In the genomic region with DNA sequence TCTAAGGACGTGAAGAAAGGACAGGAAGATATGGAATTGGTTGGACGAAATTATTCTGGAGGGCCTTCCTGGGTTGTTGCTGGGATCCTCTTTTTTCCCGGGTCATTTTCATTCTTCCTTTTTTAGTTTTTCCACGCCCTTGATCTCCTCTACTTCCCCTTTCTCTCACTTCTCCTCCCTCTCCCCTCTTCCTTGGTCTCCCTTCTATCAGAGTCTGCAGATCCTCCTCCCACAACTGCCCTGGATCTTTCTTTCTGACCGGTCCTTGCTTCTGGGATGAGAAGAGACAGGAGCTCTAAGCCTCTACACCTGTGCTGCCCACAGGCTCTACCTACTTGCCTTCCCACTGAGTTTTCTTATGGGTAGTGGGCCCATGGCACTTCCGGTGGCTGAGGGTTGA, we compare ENCODE assay signal across 1 cellular context.
TF ChIP-seq lines count a peak whose summit lies in the region.

No MANE protein-coding gene starts in this region.

TF ChIP-seq in K562, 482 proteins besides CTCF, POLR2A, EP300 and RAD21 (continued from another document and continues in another):
- TF ChIP-seq, protein P1, sequence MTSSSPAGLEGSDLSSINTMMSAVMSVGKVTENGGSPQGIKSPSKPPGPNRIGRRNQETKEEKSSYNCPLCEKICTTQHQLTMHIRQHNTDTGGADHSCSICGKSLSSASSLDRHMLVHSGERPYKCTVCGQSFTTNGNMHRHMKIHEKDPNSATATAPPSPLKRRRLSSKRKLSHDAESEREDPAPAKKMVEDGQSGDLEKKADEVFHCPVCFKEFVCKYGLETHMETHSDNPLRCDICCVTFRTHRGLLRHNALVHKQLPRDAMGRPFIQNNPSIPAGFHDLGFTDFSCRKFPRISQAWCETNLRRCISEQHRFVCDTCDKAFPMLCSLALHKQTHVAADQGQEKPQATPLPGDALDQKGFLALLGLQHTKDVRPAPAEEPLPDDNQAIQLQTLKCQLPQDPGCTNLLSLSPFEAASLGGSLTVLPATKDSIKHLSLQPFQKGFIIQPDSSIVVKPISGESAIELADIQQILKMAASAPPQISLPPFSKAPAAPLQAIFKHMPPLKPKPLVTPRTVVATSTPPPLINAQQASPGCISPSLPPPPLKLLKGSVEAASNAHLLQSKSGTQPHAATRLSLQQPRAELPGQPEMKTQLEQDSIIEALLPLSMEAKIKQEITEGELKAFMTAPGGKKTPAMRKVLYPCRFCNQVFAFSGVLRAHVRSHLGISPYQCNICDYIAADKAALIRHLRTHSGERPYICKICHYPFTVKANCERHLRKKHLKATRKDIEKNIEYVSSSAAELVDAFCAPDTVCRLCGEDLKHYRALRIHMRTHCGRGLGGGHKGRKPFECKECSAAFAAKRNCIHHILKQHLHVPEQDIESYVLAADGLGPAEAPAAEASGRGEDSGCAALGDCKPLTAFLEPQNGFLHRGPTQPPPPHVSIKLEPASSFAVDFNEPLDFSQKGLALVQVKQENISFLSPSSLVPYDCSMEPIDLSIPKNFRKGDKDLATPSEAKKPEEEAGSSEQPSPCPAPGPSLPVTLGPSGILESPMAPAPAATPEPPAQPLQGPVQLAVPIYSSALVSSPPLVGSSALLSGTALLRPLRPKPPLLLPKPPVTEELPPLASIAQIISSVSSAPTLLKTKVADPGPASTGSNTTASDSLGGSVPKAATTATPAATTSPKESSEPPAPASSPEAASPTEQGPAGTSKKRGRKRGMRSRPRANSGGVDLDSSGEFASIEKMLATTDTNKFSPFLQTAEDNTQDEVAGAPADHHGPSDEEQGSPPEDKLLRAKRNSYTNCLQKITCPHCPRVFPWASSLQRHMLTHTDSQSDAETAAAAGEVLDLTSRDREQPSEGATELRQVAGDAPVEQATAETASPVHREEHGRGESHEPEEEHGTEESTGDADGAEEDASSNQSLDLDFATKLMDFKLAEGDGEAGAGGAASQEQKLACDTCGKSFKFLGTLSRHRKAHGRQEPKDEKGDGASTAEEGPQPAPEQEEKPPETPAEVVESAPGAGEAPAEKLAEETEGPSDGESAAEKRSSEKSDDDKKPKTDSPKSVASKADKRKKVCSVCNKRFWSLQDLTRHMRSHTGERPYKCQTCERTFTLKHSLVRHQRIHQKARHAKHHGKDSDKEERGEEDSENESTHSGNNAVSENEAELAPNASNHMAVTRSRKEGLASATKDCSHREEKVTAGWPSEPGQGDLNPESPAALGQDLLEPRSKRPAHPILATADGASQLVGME (CRISPR knock-in tag; IDR thresholded peaks at IDR 0.05) = no peak
- TF ChIP-seq MYC (IDR thresholded peaks at IDR 0.05; ENCODE audit: low read depth, low read length) = no peak
- TF ChIP-seq MYC (CRISPR knock-in tag; IDR thresholded peaks at IDR 0.05; ENCODE audit: borderline replicate concordance, low read depth) = no peak
- no peak for TF ChIP-seq ZNF133 (CRISPR knock-in tag; IDR thresholded peaks at IDR 0.05)
- TF ChIP-seq FOXA1 (IDR thresholded peaks at IDR 0.05; ENCODE audit: borderline replicate concordance) = no peak
- no peak for TF ChIP-seq ADNP (tag; IDR thresholded peaks at IDR 0.05)
- TF ChIP-seq SLC30A9 (CRISPR knock-in tag; IDR thresholded peaks at IDR 0.05) = no peak
- peak; percentile 46 for TF ChIP-seq TCF3 (CRISPR knock-in tag; IDR thresholded peaks at IDR 0.05)
- TF ChIP-seq CBX2 (IDR thresholded peaks at IDR 0.05; ENCODE audit: insufficient read depth, low read length, poor library complexity, severe bottlenecking) = no peak
- TF ChIP-seq CC2D1A (IDR thresholded peaks at IDR 0.05) = 0 out of 2 replicates have a peak, but pooled peaks have one; percentile 30
- TF ChIP-seq, protein P2, sequence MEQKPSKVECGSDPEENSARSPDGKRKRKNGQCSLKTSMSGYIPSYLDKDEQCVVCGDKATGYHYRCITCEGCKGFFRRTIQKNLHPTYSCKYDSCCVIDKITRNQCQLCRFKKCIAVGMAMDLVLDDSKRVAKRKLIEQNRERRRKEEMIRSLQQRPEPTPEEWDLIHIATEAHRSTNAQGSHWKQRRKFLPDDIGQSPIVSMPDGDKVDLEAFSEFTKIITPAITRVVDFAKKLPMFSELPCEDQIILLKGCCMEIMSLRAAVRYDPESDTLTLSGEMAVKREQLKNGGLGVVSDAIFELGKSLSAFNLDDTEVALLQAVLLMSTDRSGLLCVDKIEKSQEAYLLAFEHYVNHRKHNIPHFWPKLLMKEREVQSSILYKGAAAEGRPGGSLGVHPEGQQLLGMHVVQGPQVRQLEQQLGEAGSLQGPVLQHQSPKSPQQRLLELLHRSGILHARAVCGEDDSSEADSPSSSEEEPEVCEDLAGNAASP (IDR thresholded peaks at IDR 0.05) = no peak
- no peak for TF ChIP-seq ZNF212 (CRISPR knock-in tag; IDR thresholded peaks at IDR 0.05)
- no peak for TF ChIP-seq SREBF2 (CRISPR knock-in tag; IDR thresholded peaks at IDR 0.05)
- no peak for TF ChIP-seq KLF16 (IDR thresholded peaks at IDR 0.05)
- no peak for TF ChIP-seq NFYB (IDR thresholded peaks at IDR 0.05; ENCODE audit: extremely low read depth, insufficient read length)
- no peak for TF ChIP-seq KDM2B (CRISPR knock-in tag; IDR thresholded peaks at IDR 0.05)
- no peak for TF ChIP-seq NFE2 (IDR thresholded peaks at IDR 0.05; ENCODE audit: low read depth)
- TF ChIP-seq EGR1 (conservative IDR thresholded peaks at IDR 0.05) = peak; percentile 23; the same call in 1 of the 2 replicates
- no peak for TF ChIP-seq ZNF217 (CRISPR knock-in tag; IDR thresholded peaks at IDR 0.05)
- TF ChIP-seq TEAD1 (CRISPR knock-in tag; IDR thresholded peaks at IDR 0.05) = no peak
- TF ChIP-seq EHMT2 (IDR thresholded peaks at IDR 0.05) = peak; percentile 38; the same call in 1 of the 2 replicates
- TF ChIP-seq, protein P3, sequence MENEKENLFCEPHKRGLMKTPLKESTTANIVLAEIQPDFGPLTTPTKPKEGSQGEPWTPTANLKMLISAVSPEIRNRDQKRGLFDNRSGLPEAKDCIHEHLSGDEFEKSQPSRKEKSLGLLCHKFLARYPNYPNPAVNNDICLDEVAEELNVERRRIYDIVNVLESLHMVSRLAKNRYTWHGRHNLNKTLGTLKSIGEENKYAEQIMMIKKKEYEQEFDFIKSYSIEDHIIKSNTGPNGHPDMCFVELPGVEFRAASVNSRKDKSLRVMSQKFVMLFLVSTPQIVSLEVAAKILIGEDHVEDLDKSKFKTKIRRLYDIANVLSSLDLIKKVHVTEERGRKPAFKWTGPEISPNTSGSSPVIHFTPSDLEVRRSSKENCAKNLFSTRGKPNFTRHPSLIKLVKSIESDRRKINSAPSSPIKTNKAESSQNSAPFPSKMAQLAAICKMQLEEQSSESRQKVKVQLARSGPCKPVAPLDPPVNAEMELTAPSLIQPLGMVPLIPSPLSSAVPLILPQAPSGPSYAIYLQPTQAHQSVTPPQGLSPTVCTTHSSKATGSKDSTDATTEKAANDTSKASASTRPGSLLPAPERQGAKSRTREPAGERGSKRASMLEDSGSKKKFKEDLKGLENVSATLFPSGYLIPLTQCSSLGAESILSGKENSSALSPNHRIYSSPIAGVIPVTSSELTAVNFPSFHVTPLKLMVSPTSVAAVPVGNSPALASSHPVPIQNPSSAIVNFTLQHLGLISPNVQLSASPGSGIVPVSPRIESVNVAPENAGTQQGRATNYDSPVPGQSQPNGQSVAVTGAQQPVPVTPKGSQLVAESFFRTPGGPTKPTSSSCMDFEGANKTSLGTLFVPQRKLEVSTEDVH (IDR thresholded peaks at IDR 0.05; ENCODE audit: low read depth, partially characterized antibody) = peak; percentile 23
- TF ChIP-seq, protein P4, sequence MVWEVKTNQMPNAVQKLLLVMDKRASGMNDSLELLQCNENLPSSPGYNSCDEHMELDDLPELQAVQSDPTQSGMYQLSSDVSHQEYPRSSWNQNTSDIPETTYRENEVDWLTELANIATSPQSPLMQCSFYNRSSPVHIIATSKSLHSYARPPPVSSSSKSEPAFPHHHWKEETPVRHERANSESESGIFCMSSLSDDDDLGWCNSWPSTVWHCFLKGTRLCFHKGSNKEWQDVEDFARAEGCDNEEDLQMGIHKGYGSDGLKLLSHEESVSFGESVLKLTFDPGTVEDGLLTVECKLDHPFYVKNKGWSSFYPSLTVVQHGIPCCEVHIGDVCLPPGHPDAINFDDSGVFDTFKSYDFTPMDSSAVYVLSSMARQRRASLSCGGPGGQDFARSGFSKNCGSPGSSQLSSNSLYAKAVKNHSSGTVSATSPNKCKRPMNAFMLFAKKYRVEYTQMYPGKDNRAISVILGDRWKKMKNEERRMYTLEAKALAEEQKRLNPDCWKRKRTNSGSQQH (CRISPR knock-in tag; IDR thresholded peaks at IDR 0.05) = 0 out of 2 replicates have a peak, but pooled peaks have one; percentile 11
- TF ChIP-seq, protein P5, sequence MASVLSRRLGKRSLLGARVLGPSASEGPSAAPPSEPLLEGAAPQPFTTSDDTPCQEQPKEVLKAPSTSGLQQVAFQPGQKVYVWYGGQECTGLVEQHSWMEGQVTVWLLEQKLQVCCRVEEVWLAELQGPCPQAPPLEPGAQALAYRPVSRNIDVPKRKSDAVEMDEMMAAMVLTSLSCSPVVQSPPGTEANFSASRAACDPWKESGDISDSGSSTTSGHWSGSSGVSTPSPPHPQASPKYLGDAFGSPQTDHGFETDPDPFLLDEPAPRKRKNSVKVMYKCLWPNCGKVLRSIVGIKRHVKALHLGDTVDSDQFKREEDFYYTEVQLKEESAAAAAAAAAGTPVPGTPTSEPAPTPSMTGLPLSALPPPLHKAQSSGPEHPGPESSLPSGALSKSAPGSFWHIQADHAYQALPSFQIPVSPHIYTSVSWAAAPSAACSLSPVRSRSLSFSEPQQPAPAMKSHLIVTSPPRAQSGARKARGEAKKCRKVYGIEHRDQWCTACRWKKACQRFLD (CRISPR knock-in tag; IDR thresholded peaks at IDR 0.05) = no peak
- peak; percentile 43 for TF ChIP-seq MTA2 (IDR thresholded peaks at IDR 0.05; ENCODE audit: low read depth)
- no peak for TF ChIP-seq NUFIP1 (IDR thresholded peaks at IDR 0.05; ENCODE audit: partially characterized antibody)
- TF ChIP-seq, protein P6, sequence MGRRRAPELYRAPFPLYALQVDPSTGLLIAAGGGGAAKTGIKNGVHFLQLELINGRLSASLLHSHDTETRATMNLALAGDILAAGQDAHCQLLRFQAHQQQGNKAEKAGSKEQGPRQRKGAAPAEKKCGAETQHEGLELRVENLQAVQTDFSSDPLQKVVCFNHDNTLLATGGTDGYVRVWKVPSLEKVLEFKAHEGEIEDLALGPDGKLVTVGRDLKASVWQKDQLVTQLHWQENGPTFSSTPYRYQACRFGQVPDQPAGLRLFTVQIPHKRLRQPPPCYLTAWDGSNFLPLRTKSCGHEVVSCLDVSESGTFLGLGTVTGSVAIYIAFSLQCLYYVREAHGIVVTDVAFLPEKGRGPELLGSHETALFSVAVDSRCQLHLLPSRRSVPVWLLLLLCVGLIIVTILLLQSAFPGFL (CRISPR knock-in tag; IDR thresholded peaks at IDR 0.05) = no peak
- TF ChIP-seq ZFX (CRISPR knock-in tag; IDR thresholded peaks at IDR 0.05) = no peak
- TF ChIP-seq ZFPM2 (CRISPR knock-in tag; IDR thresholded peaks at IDR 0.05) = no peak
- TF ChIP-seq ARNT (IDR thresholded peaks at IDR 0.05) = no peak
- no peak for TF ChIP-seq LARP7 (IDR thresholded peaks at IDR 0.05)
- TF ChIP-seq ETV6 (IDR thresholded peaks at IDR 0.05; ENCODE audit: borderline replicate concordance in 1 of 2, low read depth in 2 of 2, low read length in 1 of 2) = 0 out of 4 replicates have a peak, but pooled peaks of 1 of the 2 experiments have one; percentile 24
- TF ChIP-seq ETV6 (CRISPR knock-in tag; IDR thresholded peaks at IDR 0.05; ENCODE audit: borderline replicate concordance) = no peak
- peak; percentile 80 for TF ChIP-seq SMARCA4 (IDR thresholded peaks at IDR 0.05)
- TF ChIP-seq, protein P7, sequence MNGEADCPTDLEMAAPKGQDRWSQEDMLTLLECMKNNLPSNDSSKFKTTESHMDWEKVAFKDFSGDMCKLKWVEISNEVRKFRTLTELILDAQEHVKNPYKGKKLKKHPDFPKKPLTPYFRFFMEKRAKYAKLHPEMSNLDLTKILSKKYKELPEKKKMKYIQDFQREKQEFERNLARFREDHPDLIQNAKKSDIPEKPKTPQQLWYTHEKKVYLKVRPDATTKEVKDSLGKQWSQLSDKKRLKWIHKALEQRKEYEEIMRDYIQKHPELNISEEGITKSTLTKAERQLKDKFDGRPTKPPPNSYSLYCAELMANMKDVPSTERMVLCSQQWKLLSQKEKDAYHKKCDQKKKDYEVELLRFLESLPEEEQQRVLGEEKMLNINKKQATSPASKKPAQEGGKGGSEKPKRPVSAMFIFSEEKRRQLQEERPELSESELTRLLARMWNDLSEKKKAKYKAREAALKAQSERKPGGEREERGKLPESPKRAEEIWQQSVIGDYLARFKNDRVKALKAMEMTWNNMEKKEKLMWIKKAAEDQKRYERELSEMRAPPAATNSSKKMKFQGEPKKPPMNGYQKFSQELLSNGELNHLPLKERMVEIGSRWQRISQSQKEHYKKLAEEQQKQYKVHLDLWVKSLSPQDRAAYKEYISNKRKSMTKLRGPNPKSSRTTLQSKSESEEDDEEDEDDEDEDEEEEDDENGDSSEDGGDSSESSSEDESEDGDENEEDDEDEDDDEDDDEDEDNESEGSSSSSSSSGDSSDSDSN (IDR thresholded peaks at IDR 0.05; ENCODE audit: borderline replicate concordance in 1 of 2, low read depth in 2 of 2, low read length in 2 of 2) = no peak
- no peak for TF ChIP-seq GTF2E2 (tag; IDR thresholded peaks at IDR 0.05)
- no peak for TF ChIP-seq RBM34 (IDR thresholded peaks at IDR 0.05; ENCODE audit: borderline replicate concordance, insufficient read depth, low read length)
- peak; percentile 61 for TF ChIP-seq CBFA2T3 (IDR thresholded peaks at IDR 0.05)
- no peak for TF ChIP-seq YY1 (IDR thresholded peaks at IDR 0.05; ENCODE audit: borderline replicate concordance in 1 of 3, control insufficient read depth in 1 of 3, extremely low read depth in 1 of 3, insufficient read depth in 3 of 3, insufficient read length in 1 of 3, insufficient replicate concordance in 2 of 3, low read depth in 1 of 3, low read length in 2 of 3)
- peak; percentile 53 for TF ChIP-seq TAL1 (IDR thresholded peaks at IDR 0.05)
- TF ChIP-seq, protein P8, sequence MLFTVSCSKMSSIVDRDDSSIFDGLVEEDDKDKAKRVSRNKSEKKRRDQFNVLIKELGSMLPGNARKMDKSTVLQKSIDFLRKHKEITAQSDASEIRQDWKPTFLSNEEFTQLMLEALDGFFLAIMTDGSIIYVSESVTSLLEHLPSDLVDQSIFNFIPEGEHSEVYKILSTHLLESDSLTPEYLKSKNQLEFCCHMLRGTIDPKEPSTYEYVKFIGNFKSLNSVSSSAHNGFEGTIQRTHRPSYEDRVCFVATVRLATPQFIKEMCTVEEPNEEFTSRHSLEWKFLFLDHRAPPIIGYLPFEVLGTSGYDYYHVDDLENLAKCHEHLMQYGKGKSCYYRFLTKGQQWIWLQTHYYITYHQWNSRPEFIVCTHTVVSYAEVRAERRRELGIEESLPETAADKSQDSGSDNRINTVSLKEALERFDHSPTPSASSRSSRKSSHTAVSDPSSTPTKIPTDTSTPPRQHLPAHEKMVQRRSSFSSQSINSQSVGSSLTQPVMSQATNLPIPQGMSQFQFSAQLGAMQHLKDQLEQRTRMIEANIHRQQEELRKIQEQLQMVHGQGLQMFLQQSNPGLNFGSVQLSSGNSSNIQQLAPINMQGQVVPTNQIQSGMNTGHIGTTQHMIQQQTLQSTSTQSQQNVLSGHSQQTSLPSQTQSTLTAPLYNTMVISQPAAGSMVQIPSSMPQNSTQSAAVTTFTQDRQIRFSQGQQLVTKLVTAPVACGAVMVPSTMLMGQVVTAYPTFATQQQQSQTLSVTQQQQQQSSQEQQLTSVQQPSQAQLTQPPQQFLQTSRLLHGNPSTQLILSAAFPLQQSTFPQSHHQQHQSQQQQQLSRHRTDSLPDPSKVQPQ (CRISPR knock-in tag; IDR thresholded peaks at IDR 0.05; ENCODE audit: borderline replicate concordance) = no peak
